In genomic region chr16:81873843-81874752, GRCh38 we compare ENCODE assay signal across 8 cellular contexts.
DNase-seq lines count a peak whose midpoint lies in the region; ATAC-seq and TF ChIP-seq lines count a peak whose summit lies in the region.

No MANE protein-coding gene starts in this region.

- ATAC-seq in HG03196 (IDR thresholded peaks at IDR 0.05; ENCODE audit: unreplicated experiment), result peak; percentile 85
- peak; percentile 65 for ATAC-seq in activated naive CD8-positive, alpha-beta T cell treated with anti-CD3 and anti-CD28 coated beads, Interleukin-2, amount 50 U/mL, for 24 hours

- no peak overlapping the region for H3K4me3 ChIP-seq in GM12875 (ENCODE audit: low read depth, low read length)

- POLR2A ChIA-PET in RWPE1 (lab: Yijun Ruan, JAX; ENCODE audit: low non-redundant PET), result no interaction called here

- H3K27me3 Mint-ChIP-seq in activated naive CD8-positive, alpha-beta T cell treated with anti-CD3 and anti-CD28 coated beads, Interleukin-2, amount 50 U/mL, for 24 hours, result no peaks in the 10 kb centered on the region

- H3K4me3 Mint-ChIP-seq in activated naive CD8-positive, alpha-beta T cell treated with anti-CD3 and anti-CD28 coated beads, Interleukin-2, amount 50 U/mL, for 24 hours, result no peak overlapping the region

- H3K27ac Mint-ChIP-seq in activated naive CD8-positive, alpha-beta T cell treated with anti-CD3 and anti-CD28 coated beads, Interleukin-2, amount 50 U/mL, for 24 hours, result no peak overlapping the region

- DNase-seq in AG08395 (ENCODE audit: low spot score) (peak; percentile 76), RWPE1 (ENCODE audit: low spot score) (peak; percentile 73), iPS-NIHi7 (ENCODE audit: extremely low spot score) (peak; percentile 69), middle frontal gyrus (ENCODE audit: extremely low spot score, low spot score) (no peak)
- DNase-seq in activated naive CD8-positive, alpha-beta T cell treated with anti-CD3 and anti-CD28 coated beads, Interleukin-2, amount 50 U/mL, for 24 hours, result peak; percentile 70
- DNase-seq in stimulated activated CD4-positive, alpha-beta T cell treated with anti-CD3 and anti-CD28 coated beads, Interleukin-4, amount 100 ng/mL, for 24 hours, result peak; percentile 35

- TF ChIP-seq CTCF in GM12875 (IDR thresholded peaks at IDR 0.05; ENCODE audit: borderline replicate concordance, insufficient read depth, low read depth, low read length) (peak; percentile 66; the same call in 1 of the 2 replicates), RWPE1 (conservative IDR thresholded peaks at IDR 0.05; ENCODE audit: low read depth) (peak; percentile 77)

- no peaks in the 10 kb centered on the region for H3K36me3 Mint-ChIP-seq in activated naive CD8-positive, alpha-beta T cell treated with anti-CD3 and anti-CD28 coated beads, Interleukin-2, amount 50 U/mL, for 24 hours (ENCODE audit: low read depth)

- no peak overlapping the region for H3K27ac ChIP-seq in RWPE1

- H3K4me1 Mint-ChIP-seq in activated naive CD8-positive, alpha-beta T cell treated with anti-CD3 and anti-CD28 coated beads, Interleukin-2, amount 50 U/mL, for 24 hours, result peaks cover 10% of the 10 kb centered on the region

- H3K9me3 Mint-ChIP-seq in activated naive CD8-positive, alpha-beta T cell treated with anti-CD3 and anti-CD28 coated beads, Interleukin-2, amount 50 U/mL, for 24 hours, result no peaks in the 10 kb centered on the region

- CTCF ChIA-PET in RWPE1 (lab: Yijun Ruan, JAX), result interaction anchor here (0.5 to 2.1 kb wide), 10 partner anchors 9 to 692 kb away, joined by 3 to 11 read pairs (median 4); partner anchors contain the start of gene PLCG2
